2 cellular contexts compared by ENCODE assay signal in genomic region chr3:186566772-186567071, GRCh38.
TF ChIP-seq lines count a peak whose summit lies in the region.

No MANE protein-coding gene starts in this region.

TF ChIP-seq in GM12891, 5 proteins besides CTCF, POLR2A, EP300 and RAD21:
- TF ChIP-seq SPI1 (IDR thresholded peaks at IDR 0.05; ENCODE audit: low read depth, low read length): no peak
- no peak for TF ChIP-seq TAF1 (IDR thresholded peaks at IDR 0.05; ENCODE audit: low read depth, low read length)
- no peak for TF ChIP-seq POLR2AphosphoS5 (IDR thresholded peaks at IDR 0.05; ENCODE audit: low read depth, low read length)

TF ChIP-seq in H1, 55 proteins besides CTCF, POLR2A, EP300 and RAD21:
- no peak for TF ChIP-seq NRF1 (IDR thresholded peaks at IDR 0.05; ENCODE audit: low read depth, low read length)
- no peak for TF ChIP-seq CBX5 (IDR thresholded peaks at IDR 0.05; ENCODE audit: low read depth, low read length)
- TF ChIP-seq RXRA (IDR thresholded peaks at IDR 0.05; ENCODE audit: insufficient read depth, low read depth, low read length): no peak
- no peak for TF ChIP-seq CHD1 (IDR thresholded peaks at IDR 0.05; ENCODE audit: low read depth, low read length)
- no peak for TF ChIP-seq E2F6 (IDR thresholded peaks at IDR 0.05)
- no peak for TF ChIP-seq CTBP2 (IDR thresholded peaks at IDR 0.05; ENCODE audit: borderline replicate concordance, insufficient read depth, insufficient read length, low read length)
- no peak for TF ChIP-seq BCL11A (IDR thresholded peaks at IDR 0.05; ENCODE audit: low read depth in 2 of 2, low read length in 2 of 2)
- no peak for TF ChIP-seq KDM5A (IDR thresholded peaks at IDR 0.05; ENCODE audit: low read length)
- no peak for TF ChIP-seq POU5F1 (IDR thresholded peaks at IDR 0.05; ENCODE audit: low read depth, low read length)
- TF ChIP-seq BACH1 (IDR thresholded peaks at IDR 0.05; ENCODE audit: low read length): no peak
- no peak for TF ChIP-seq TAF7 (optimal IDR thresholded peaks at IDR 0.05; ENCODE audit: borderline replicate concordance, low read depth, low read length)
- no peak for TF ChIP-seq SP2 (IDR thresholded peaks at IDR 0.05; ENCODE audit: low read length)
- no peak for TF ChIP-seq RFX5 (IDR thresholded peaks at IDR 0.05; ENCODE audit: borderline replicate concordance, low read depth, low read length)
- no peak for TF ChIP-seq RNF2 (IDR thresholded peaks at IDR 0.05; ENCODE audit: borderline replicate concordance, low read depth, low read length, missing control alignments, poor library complexity, severe bottlenecking)
- TF ChIP-seq CHD7 (IDR thresholded peaks at IDR 0.05; ENCODE audit: insufficient replicate concordance, low read length): no peak
- no peak for TF ChIP-seq ATF2 (IDR thresholded peaks at IDR 0.05; ENCODE audit: low read length)
- TF ChIP-seq ATF3 (IDR thresholded peaks at IDR 0.05; ENCODE audit: insufficient read depth, low read depth, low read length): no peak
- TF ChIP-seq MAFK (IDR thresholded peaks at IDR 0.05; ENCODE audit: low read depth, low read length): no peak
- TF ChIP-seq SUZ12 (IDR thresholded peaks at IDR 0.05; ENCODE audit: low read length): no peak
- TF ChIP-seq GTF2F1 (IDR thresholded peaks at IDR 0.05; ENCODE audit: borderline replicate concordance, low read depth, low read length): no peak
